16 cellular contexts compared by ENCODE assay signal in genomic region chr5:141411575-141411974, GRCh38. TPM values are rescaled to one million over a fixed set of nuclear protein-coding genes. Genes with fewer than 3 reads are reported as not detected.
"Had no signal": no experiment of that assay in that cellular context is flagged by ENCODE, and none has a peak within 500 bp of the region (broad histone marks: within the 10 kb centered on the region; RNA-seq: fewer than 3 reads in every experiment).

No MANE protein-coding gene starts in this region.

- H3K36me3 ChIP-seq: gastrocnemius medialis, transverse colon had no signal

- H3K27ac Mint-ChIP-seq: activated CD4-positive, alpha-beta T cell treated with anti-CD3 and anti-CD28 coated beads, Interleukin-2, amount 10 ng/mL, durations not matched to agents 7 days and 5 days; activated naive CD8-positive, alpha-beta T cell treated with anti-CD3 and anti-CD28 coated beads, Interleukin-2, amount 10 ng/mL, durations not matched to agents 7 days and 5 days; dendritic cell treated with granulocyte-macrophage colony-stimulating factor and Interleukin-4, amounts not matched to agents 40 ng/mL and 50 ng/mL, for 4 days; stimulated activated naive B cell treated with anti-CD40 and anti-IgM and Interleukin-4, amounts not matched to agents 10 μg/mL and 1 μg/mL and 100 μg/mL, for 72 hours had no signal

- H3K4me1 ChIP-seq: transverse colon had no signal

- H3K27me3 ChIP-seq: gastrocnemius medialis had no signal

- H3K27ac ChIP-seq: epithelial cell of prostate, gastrocnemius medialis, heart right ventricle, transverse colon had no signal

- DNase-seq: activated CD4-positive, alpha-beta T cell treated with anti-CD3 and anti-CD28 coated beads, Interleukin-2, amount 10 ng/mL, durations not matched to agents 7 days and 5 days; activated CD8-positive, alpha-beta memory T cell treated with anti-CD3 and anti-CD28 coated beads for 24 hours; activated naive CD8-positive, alpha-beta T cell treated with anti-CD3 and anti-CD28 coated beads, Interleukin-2, amount 10 ng/mL, durations not matched to agents 7 days and 5 days; effector memory CD4-positive, alpha-beta T cell; gastrocnemius medialis; heart right ventricle; islet precursor cell; mucosa of descending colon; retina; stimulated activated CD4-positive, alpha-beta T cell treated with anti-CD3 and anti-CD28 coated beads, Interleukin-15, amount 100 ng/mL, for 24 hours; stimulated activated CD4-positive, alpha-beta T cell treated with anti-CD3 and anti-CD28 coated beads, Interleukin-4, amount 100 ng/mL, for 1 hour; stimulated activated naive B cell treated with anti-CD40 and anti-IgM and Interleukin-4, amounts not matched to agents 10 μg/mL and 1 μg/mL and 100 μg/mL, for 72 hours; substantia nigra; transverse colon had no signal

- H3K4me3 Mint-ChIP-seq: activated CD4-positive, alpha-beta T cell treated with anti-CD3 and anti-CD28 coated beads, Interleukin-2, amount 10 ng/mL, durations not matched to agents 7 days and 5 days; activated naive CD8-positive, alpha-beta T cell treated with anti-CD3 and anti-CD28 coated beads, Interleukin-2, amount 10 ng/mL, durations not matched to agents 7 days and 5 days; dendritic cell treated with granulocyte-macrophage colony-stimulating factor and Interleukin-4, amounts not matched to agents 40 ng/mL and 50 ng/mL, for 4 days; stimulated activated naive B cell treated with anti-CD40 and anti-IgM and Interleukin-4, amounts not matched to agents 10 μg/mL and 1 μg/mL and 100 μg/mL, for 72 hours had no signal

- ATAC-seq: gastrocnemius medialis; heart right ventricle; mucosa of descending colon; stimulated activated naive B cell treated with anti-CD40 and anti-IgM and Interleukin-4, amounts not matched to agents 10 μg/mL and 1 μg/mL and 100 μg/mL, for 72 hours had no signal

- H3K4me3 ChIP-seq: heart right ventricle, mucosa of descending colon, transverse colon had no signal

RNA-seq across cellular contexts. Expression of gene PCDHGA10, which starts 1.2 kb away (rescaled TPM):
- total RNA-seq: activated CD4-positive, alpha-beta T cell treated with anti-CD3 and anti-CD28 coated beads, Interleukin-2, amount 10 ng/mL, durations not matched to agents 7 days and 5 days had no signal

RNA-seq across cellular contexts. Expression of gene PCDHGA9, which starts 9.0 kb away (rescaled TPM):
- total RNA-seq: activated CD4-positive, alpha-beta T cell treated with anti-CD3 and anti-CD28 coated beads, Interleukin-2, amount 10 ng/mL, durations not matched to agents 7 days and 5 days had no signal

RNA-seq across cellular contexts. Expression of gene PCDHGA11, which starts 9.3 kb away (rescaled TPM):
- total RNA-seq: activated CD4-positive, alpha-beta T cell treated with anti-CD3 and anti-CD28 coated beads, Interleukin-2, amount 10 ng/mL, durations not matched to agents 7 days and 5 days had no signal
